In the genomic region with DNA sequence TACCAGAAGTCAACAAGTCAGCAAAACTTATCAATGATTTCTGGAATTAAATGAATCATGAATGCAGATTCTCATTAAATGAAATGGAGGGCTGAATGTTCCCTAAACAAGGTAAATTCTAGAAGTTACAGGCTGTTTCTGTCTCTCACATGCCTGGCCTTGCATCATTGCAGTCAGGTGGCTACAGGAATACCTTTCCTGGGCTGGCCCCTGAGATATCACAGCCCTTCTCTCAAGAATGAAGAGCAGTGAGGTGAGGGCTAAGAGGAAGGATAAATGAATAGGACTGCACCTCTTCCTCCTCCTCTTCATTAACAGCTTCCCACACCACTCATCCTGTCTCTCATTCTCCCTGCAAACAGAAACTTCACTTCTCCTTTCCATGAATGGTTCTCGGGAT, we compare ENCODE assay signal across 24 cellular contexts. TPM values are rescaled to one million over a fixed set of nuclear protein-coding genes. Genes with fewer than 3 reads are reported as not detected.
"Had no signal": no experiment of that assay in that cellular context is flagged by ENCODE, and none has a peak within 500 bp of the region (broad histone marks: within the 10 kb centered on the region; RNA-seq: fewer than 3 reads in every experiment).

No MANE protein-coding gene starts in this region.

- FAIRE-seq: RCC 7860 had no signal

- ATAC-seq: activated CD8-positive, alpha-beta T cell treated with anti-CD3 and anti-CD28 coated beads, Interleukin-2, amount 10 ng/mL, durations not matched to agents 7 days and 5 days; WTC11 had no signal

- H3K27ac ChIP-seq: adrenal gland had no signal

- H3K27me3 ChIP-seq: adrenal gland had no signal

- H3K4me1 Mint-ChIP-seq: activated naive CD8-positive, alpha-beta T cell treated with anti-CD3 and anti-CD28 coated beads, Interleukin-2, amount 10 ng/mL, durations not matched to agents 7 days and 5 days had no signal

- H3K4me3 ChIP-seq: adrenal gland had no signal

- H3K4me3 Mint-ChIP-seq: activated CD8-positive, alpha-beta T cell treated with anti-CD3 and anti-CD28 coated beads, Interleukin-2, amount 10 ng/mL, durations not matched to agents 7 days and 5 days; activated naive CD8-positive, alpha-beta T cell treated with anti-CD3 and anti-CD28 coated beads, Interleukin-2, amount 10 ng/mL, durations not matched to agents 7 days and 5 days; T-helper 1 cell treated with Interleukin-12 subunit alpha and Interleukin-12 subunit beta and Interleukin-4 antibody, amounts not matched to agents 30 μg/mL and 1 μg/mL, for 36 hours; WTC11 had no signal

- H3K36me3 ChIP-seq: adrenal gland had no signal

- H3K36me3 Mint-ChIP-seq: activated naive CD8-positive, alpha-beta T cell treated with anti-CD3 and anti-CD28 coated beads, Interleukin-2, amount 10 ng/mL, durations not matched to agents 7 days and 5 days; WTC11 had no signal

- DNase-seq: activated CD4-positive, alpha-beta T cell treated with anti-CD3 and anti-CD28 coated beads for 48 hours; activated CD4-positive, alpha-beta T cell treated with anti-CD3 and anti-CD28 coated beads, Interleukin-2, amount 50 U/mL, for 4 hours; activated CD4-positive, CD25-positive, alpha-beta regulatory T cell treated with anti-CD3 and anti-CD28 coated beads, Interleukin-2, amount 50 U/mL, for 72 hours; activated CD8-positive, alpha-beta memory T cell treated with anti-CD3 and anti-CD28 coated beads, Interleukin-2, amount 50 U/mL, for 48 hours; activated CD8-positive, alpha-beta T cell treated with anti-CD3 and anti-CD28 coated beads, Interleukin-2, amount 10 ng/mL, durations not matched to agents 7 days and 5 days; activated naive CD4-positive, alpha-beta T cell treated with anti-CD3 and anti-CD28 coated beads, Interleukin-2, amount 50 U/mL, for 16 hours; activated naive CD8-positive, alpha-beta T cell treated with anti-CD3 and anti-CD28 coated beads, Interleukin-2, amount 10 ng/mL, durations not matched to agents 7 days and 5 days; activated T-cell treated with anti-CD3 and anti-CD28 coated beads, Interleukin-2, amount 50 U/mL, for 1 hour; adrenal gland; anterior cingulate cortex; MM.1S; NCI-H1105; NCI-H1436; NCI-H1694 treated with DMSO at 0.1 percent for 48 hours; NCI-H2081; NCI-H510A treated with DMSO at 0.1 percent for 48 hours; NCI-H69; NK-92 treated with Interleukin-12 subunit alpha and Interleukin-12 subunit beta, amount 100 ng/mL, for 24 hours; OCI-M1; SHP77 treated with DMSO at 0.1 percent for 48 hours; T-helper 9 cell had no signal

- H3K9me3 ChIP-seq: adrenal gland had no signal

- H3K27ac Mint-ChIP-seq: activated CD8-positive, alpha-beta T cell treated with anti-CD3 and anti-CD28 coated beads, Interleukin-2, amount 10 ng/mL, durations not matched to agents 7 days and 5 days; activated naive CD8-positive, alpha-beta T cell treated with anti-CD3 and anti-CD28 coated beads, Interleukin-2, amount 10 ng/mL, durations not matched to agents 7 days and 5 days; T-helper 1 cell treated with Interleukin-12 subunit alpha and Interleukin-12 subunit beta and Interleukin-4 antibody, amounts not matched to agents 30 μg/mL and 1 μg/mL, for 36 hours; WTC11 had no signal

- H3K9me3 Mint-ChIP-seq: activated naive CD8-positive, alpha-beta T cell treated with anti-CD3 and anti-CD28 coated beads, Interleukin-2, amount 10 ng/mL, durations not matched to agents 7 days and 5 days; T-helper 1 cell treated with Interleukin-12 subunit alpha and Interleukin-12 subunit beta and Interleukin-4 antibody, amounts not matched to agents 30 μg/mL and 1 μg/mL, for 36 hours; WTC11 had no signal

RNA-seq across cellular contexts. Expression of gene ARHGEF28, which starts 22.5 kb away (rescaled TPM):
- total RNA-seq: activated CD8-positive, alpha-beta T cell treated with anti-CD3 and anti-CD28 coated beads, Interleukin-2, amount 10 ng/mL, durations not matched to agents 7 days and 5 days had no signal
